9 cellular contexts compared by ENCODE assay signal in the genomic region with DNA sequence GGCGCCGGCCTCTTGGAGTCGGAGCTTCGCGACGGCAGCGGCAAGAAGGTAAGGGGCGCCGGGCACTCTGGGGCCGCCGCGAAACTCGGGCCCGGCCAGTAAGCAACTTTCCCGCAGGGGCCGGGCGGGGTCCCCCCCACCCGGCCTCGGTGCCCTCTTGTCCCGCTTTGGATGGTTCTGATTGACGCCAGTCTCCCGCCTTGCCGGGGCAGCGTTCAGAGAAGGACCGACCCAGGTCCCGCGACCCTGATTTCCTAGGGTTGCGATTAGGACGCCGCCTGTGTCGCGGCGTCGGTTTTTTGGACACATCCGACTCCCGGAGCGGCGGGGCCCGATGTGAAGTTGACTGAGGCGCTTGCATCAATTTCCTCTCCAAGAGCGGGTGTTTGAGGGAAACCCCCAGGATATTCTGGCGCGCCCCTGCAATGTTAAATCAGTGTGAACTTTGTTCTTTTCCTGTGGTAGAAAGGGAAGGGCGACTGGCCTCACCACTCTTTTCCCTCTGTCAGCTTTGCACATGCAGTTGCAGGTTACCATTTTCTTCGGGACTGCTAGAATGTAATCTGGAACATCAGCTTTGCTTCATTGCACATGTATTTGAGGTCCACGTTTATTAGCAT. TPM values are rescaled to one million over a fixed set of nuclear protein-coding genes. Genes with fewer than 3 reads are reported as not detected.
A peak's percentile ranks its signal among the peaks of the same experiment; 100 is the strongest.
DNase-seq lines count a peak whose midpoint lies in the region; ATAC-seq, FAIRE-seq and TF ChIP-seq lines count a peak whose summit lies in the region.
"Had no signal": no experiment of that assay in that cellular context is flagged by ENCODE, and none has a peak within 500 bp of the region (broad histone marks: within the 10 kb centered on the region; RNA-seq: fewer than 3 reads in every experiment).

No MANE protein-coding gene starts in this region.

- peak in 1 of 4 donors; percentile 4 for ATAC-seq in pancreas
- ATAC-seq in upper lobe of left lung (ENCODE audit: low FRiP score in 2 of 2), result no peak
- ATAC-seq in GM18909 (IDR thresholded peaks at IDR 0.05; ENCODE audit: poor library complexity, unreplicated experiment), result no peak

- peak overlapping the region; percentile 92 for H3K4me3 Mint-ChIP-seq in activated T-helper 2 cell treated with anti-CD3 and anti-CD28 coated beads, Interferon-gamma antibody, Interleukin-2, Interleukin-4, amounts not matched to agents 10 μg/mL and 5 μg/mL and 100 μg/mL, durations not matched to agents 14 hours and 24 hours and 36 hours (ENCODE audit: low read depth)

- H3K4me1 ChIP-seq in pancreas, result peaks cover 0 to 20% (median 13%) of the 10 kb centered on the region in 3 donors
- H3K4me1 ChIP-seq in upper lobe of left lung, result peaks cover 22 to 39% (median 25%) of the 10 kb centered on the region in 4 donors

- H3K4me3 ChIP-seq in GM06990 (replicated peaks; ENCODE audit: low read depth, low read length), result peak overlapping the region; percentile 79
- H3K4me3 ChIP-seq in pancreas, result peak overlapping the region; percentile 74 to 91 (median 76)
- peak overlapping the region; percentile 70 to 96 (median 86) for H3K4me3 ChIP-seq in upper lobe of left lung

- TF ChIP-seq CTCF in GM06990 (IDR thresholded peaks at IDR 0.05; ENCODE audit: insufficient read depth, low read length, poor library complexity, severe bottlenecking) (no peak), pancreas (IDR thresholded peaks at IDR 0.05) (no peak), upper lobe of left lung (IDR thresholded peaks at IDR 0.05) (peak in 1 of 6 experiments; percentile 5)

- peak; percentile 62 for DNase-seq in GM06990 (ENCODE audit: extremely low read depth, insufficient read length)
- DNase-seq in NCI-H526 (lab: John Stamatoyannopoulos, UW), result peak; percentile 23 to 74
- peak; percentile 33 for DNase-seq in activated T-helper 2 cell treated with anti-CD3 and anti-CD28 coated beads, Interferon-gamma antibody, Interleukin-2, Interleukin-4, amounts not matched to agents 10 μg/mL and 5 μg/mL and 100 μg/mL, durations not matched to agents 14 hours and 24 hours and 36 hours (ENCODE audit: low spot score)
- DNase-seq in globus pallidus (ENCODE audit: low spot score), result peak; percentile 61
- peak; percentile 32 to 81 (median 58) for DNase-seq in pancreas
- DNase-seq in upper lobe of left lung, result peak in 1 of 2 donors; percentile 54
- DNase-seq in T1000 (lab: John Stamatoyannopoulos, UW), result no peak

- WGBS in pancreas, 2 donors, result 0 to 1% methylated on average over 42 to 46 of the region's 46 CpGs
- WGBS in upper lobe of left lung, 2 donors, result 5% methylated on average over 9 to 38 of the region's 46 CpGs

- no peaks in the 10 kb centered on the region for H3K9me3 Mint-ChIP-seq in activated T-helper 2 cell treated with anti-CD3 and anti-CD28 coated beads, Interferon-gamma antibody, Interleukin-2, Interleukin-4, amounts not matched to agents 10 μg/mL and 5 μg/mL and 100 μg/mL, durations not matched to agents 14 hours and 24 hours and 36 hours

- no peak for TF ChIP-seq EP300 in upper lobe of left lung (IDR thresholded peaks at IDR 0.05)

- H3K9me3 ChIP-seq in pancreas (no peaks in the 10 kb centered on the region), upper lobe of left lung (no peaks in the 10 kb centered on the region)

- intact Hi-C loops in activated T-helper 2 cell treated with anti-CD3 and anti-CD28 coated beads, Interferon-gamma antibody, Interleukin-2, Interleukin-4, amounts not matched to agents 10 μg/mL and 5 μg/mL and 100 μg/mL, durations not matched to agents 14 hours and 24 hours and 36 hours (cut with micrococcal nuclease), result loop anchor here (1.0 to 5.0 kb wide), 3 partner anchors 10 to 245 kb away; no protein-coding TSS in a partner anchor
- intact Hi-C loops in pancreas (cut with DNase I), result no loop called here

- H3K27me3 ChIP-seq in GM06990 (replicated peaks; ENCODE audit: control insufficient read depth, insufficient read depth, low read length) (no peaks in the 10 kb centered on the region), pancreas (no peaks in the 10 kb centered on the region), upper lobe of left lung (no peaks in the 10 kb centered on the region)

- no peak for FAIRE-seq in pancreas (lab: Jason Lieb, UNC)
- FAIRE-seq: TTC549 had no signal

- H3K27me3 Mint-ChIP-seq in activated T-helper 2 cell treated with anti-CD3 and anti-CD28 coated beads, Interferon-gamma antibody, Interleukin-2, Interleukin-4, amounts not matched to agents 10 μg/mL and 5 μg/mL and 100 μg/mL, durations not matched to agents 14 hours and 24 hours and 36 hours (ENCODE audit: low read depth), result peaks cover 6% of the 10 kb centered on the region

- peak overlapping the region; percentile 78 to 96 (median 88) for H3K27ac ChIP-seq in pancreas
- H3K27ac ChIP-seq in upper lobe of left lung, result peak overlapping the region; percentile 87 to 94 (median 93)

- peaks cover 6% of the 10 kb centered on the region for H3K36me3 Mint-ChIP-seq in activated T-helper 2 cell treated with anti-CD3 and anti-CD28 coated beads, Interferon-gamma antibody, Interleukin-2, Interleukin-4, amounts not matched to agents 10 μg/mL and 5 μg/mL and 100 μg/mL, durations not matched to agents 14 hours and 24 hours and 36 hours (ENCODE audit: low read depth)

- peaks cover 40% of the 10 kb centered on the region for H3K4me1 Mint-ChIP-seq in activated T-helper 2 cell treated with anti-CD3 and anti-CD28 coated beads, Interferon-gamma antibody, Interleukin-2, Interleukin-4, amounts not matched to agents 10 μg/mL and 5 μg/mL and 100 μg/mL, durations not matched to agents 14 hours and 24 hours and 36 hours (ENCODE audit: low read depth)

- peak overlapping the region; percentile 88 for H3K27ac Mint-ChIP-seq in activated T-helper 2 cell treated with anti-CD3 and anti-CD28 coated beads, Interferon-gamma antibody, Interleukin-2, Interleukin-4, amounts not matched to agents 10 μg/mL and 5 μg/mL and 100 μg/mL, durations not matched to agents 14 hours and 24 hours and 36 hours

- peak in 2 of 4 donors; percentile 16 to 20 for TF ChIP-seq POLR2A in upper lobe of left lung (IDR thresholded peaks at IDR 0.05)

- H3K36me3 ChIP-seq in GM06990 (ENCODE audit: control insufficient read depth, insufficient read depth, low read length), result no peaks in the 10 kb centered on the region
- no peaks in the 10 kb centered on the region for H3K36me3 ChIP-seq in pancreas
- no peaks in the 10 kb centered on the region for H3K36me3 ChIP-seq in upper lobe of left lung

RNA-seq across cellular contexts. Expression of a gene that starts 0.8 kb away (rescaled TPM):
- 20.4 and 24.2 TPM in 2 replicates for total RNA-seq in activated T-helper 2 cell treated with anti-CD3 and anti-CD28 coated beads, Interferon-gamma antibody, Interleukin-2, Interleukin-4, amounts not matched to agents 10 μg/mL and 5 μg/mL and 100 μg/mL, durations not matched to agents 14 hours and 24 hours and 36 hours
- total RNA-seq in pancreas, result 10 to 100 TPM; 14.7 to 27.6 (median 19.2) TPM
- polyA plus RNA-seq in pancreas, result 10 to 100 TPM; 20.1 to 31.3 TPM
- 10 to 100 TPM; 36.5 to 66.0 (median 48.4) TPM for total RNA-seq in upper lobe of left lung
